19 cellular contexts compared by ENCODE assay signal in the genomic region with DNA sequence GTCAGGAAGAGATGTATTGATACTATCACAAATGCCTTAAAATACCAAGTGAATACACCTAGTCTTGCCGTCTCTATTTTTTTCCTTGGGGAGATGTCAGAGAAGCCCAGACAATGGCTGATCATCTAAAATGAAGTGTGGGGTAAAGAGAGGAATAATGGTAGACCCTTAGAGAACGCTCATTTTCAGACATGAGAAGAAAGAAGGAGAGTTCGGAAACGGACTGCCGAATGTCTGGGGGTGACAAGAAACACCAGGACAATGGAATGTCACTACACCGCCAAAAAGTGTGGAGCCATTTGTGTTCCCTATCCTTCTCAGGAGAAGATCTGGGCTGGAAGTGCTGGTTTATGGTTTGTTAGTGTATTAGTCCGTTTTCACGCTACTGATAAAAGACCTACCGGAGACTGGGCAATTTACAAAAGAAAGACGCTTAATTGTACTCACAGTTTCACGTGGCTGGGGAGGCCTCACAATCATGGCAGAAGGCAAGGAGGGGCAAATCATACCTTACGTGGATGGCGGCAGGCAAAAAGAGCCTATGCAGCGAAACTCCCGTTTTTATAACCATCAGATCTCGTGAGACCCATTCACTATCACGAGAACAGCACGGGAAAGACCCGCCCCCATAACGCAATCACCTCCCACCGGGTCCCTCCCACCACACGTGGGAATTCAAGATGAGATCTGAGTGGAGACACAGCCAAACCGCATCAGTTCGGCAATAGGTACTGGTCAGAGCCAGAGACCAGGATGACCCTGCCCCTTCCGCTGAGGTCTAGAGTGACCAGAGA.
DNase-seq lines count a peak whose midpoint lies in the region; ATAC-seq and TF ChIP-seq lines count a peak whose summit lies in the region.
"Had no signal": no experiment of that assay in that cellular context is flagged by ENCODE, and none has a peak within 500 bp of the region (broad histone marks: within the 10 kb centered on the region; RNA-seq: fewer than 3 reads in every experiment).

No MANE protein-coding gene starts in this region.

- ATAC-seq in HG03571 (IDR thresholded peaks at IDR 0.05; ENCODE audit: unreplicated experiment) (no peak), HG02571 (IDR thresholded peaks at IDR 0.05; ENCODE audit: unreplicated experiment) (no peak)
- ATAC-seq: A549, GM23338, HCT116, HepG2 had no signal

- TF ChIP-seq POLR2A in testis (IDR thresholded peaks at IDR 0.05): no peak

- no peaks in the 10 kb centered on the region for H3K4me1 ChIP-seq in testis
- H3K4me1 ChIP-seq: A549 had no signal

- H3K9me3 ChIP-seq in testis: no peaks in the 10 kb centered on the region
- H3K9me3 ChIP-seq: A549 had no signal

- intact Hi-C loops in testis (cut with DNase I; ENCODE audit: low total_unique reads): no loop called here

- H3K27ac ChIP-seq in testis: no peak overlapping the region
- H3K27ac ChIP-seq: A549, C4-2B had no signal

- no peaks in the 10 kb centered on the region for H3K27me3 ChIP-seq in testis

- peak; percentile 75 for DNase-seq in Daoy (ENCODE audit: low read depth)
- peak; percentile 5 for DNase-seq in SK-MEL-5 (ENCODE audit: low read depth, low spot score)
- DNase-seq in testis: peak; percentile 56
- DNase-seq in GF-D8 (lab: John Stamatoyannopoulos, UW): no peak
- DNase-seq: AML-193; CD4-positive, alpha-beta T cell; DMS79 treated with DMSO at 0.1 percent for 48 hours; EL; H7; HFFc6; Kasumi-1; KG1 had no signal

- 70 to 73% methylated on average over 22 to 25 of the region's 25 CpGs for WGBS in testis, 2 donors

- no peak for TF ChIP-seq CTCF in testis (IDR thresholded peaks at IDR 0.05)

- H3K4me3 ChIP-seq in testis: peak overlapping the region; percentile 18 to 42
- H3K4me3 ChIP-seq: A549, GM23338 had no signal

- in situ Hi-C loops in SK-MEL-5 (cut with HindIII; ENCODE audit: low pct_unique_long_range_greater_than_20kb, low sequenced_read_pairs): no loop called here

- H3K36me3 ChIP-seq in testis (ENCODE audit: low read depth, missing control alignments): no peaks in the 10 kb centered on the region
